ENCODE assay signal across 8 cellular contexts in genomic region chr6:123802697-123803455, GRCh38. TPM values are rescaled to one million over a fixed set of nuclear protein-coding genes. Genes with fewer than 3 reads are reported as not detected.
DNase-seq lines count a peak whose midpoint lies in the region; TF ChIP-seq lines count a peak whose summit lies in the region.

No MANE protein-coding gene starts in this region.

- peak overlapping the region; percentile 56 to 72 for H3K4me3 ChIP-seq in tibial artery

- H3K4me3 Mint-ChIP-seq in activated naive CD8-positive, alpha-beta T cell treated with anti-CD3 and anti-CD28 coated beads for 36 hours: peak overlapping the region; percentile 59

- H3K9me3 Mint-ChIP-seq in activated naive CD8-positive, alpha-beta T cell treated with anti-CD3 and anti-CD28 coated beads for 36 hours: no peaks in the 10 kb centered on the region

- DNase-seq in GDM1 (lab: John Stamatoyannopoulos, UW) (peak; percentile 30), HCEC 1CT (peak; percentile 53), M059J (ENCODE audit: low read depth) (peak; percentile 79), SHP77 treated with DMSO at 0.1 percent for 48 hours (lab: John Stamatoyannopoulos, UW) (peak; percentile 73), head of caudate nucleus (peak; percentile 85 to 96 (median 92)), occipital lobe (lab: John Stamatoyannopoulos, UW) (peak; percentile 84), tibial artery (peak; percentile 67 to 82)
- DNase-seq in activated naive CD8-positive, alpha-beta T cell treated with anti-CD3 and anti-CD28 coated beads for 36 hours: peak; percentile 70

- no peaks in the 10 kb centered on the region for H3K36me3 ChIP-seq in tibial artery

- H3K36me3 Mint-ChIP-seq in activated naive CD8-positive, alpha-beta T cell treated with anti-CD3 and anti-CD28 coated beads for 36 hours: no peaks in the 10 kb centered on the region

- H3K27me3 Mint-ChIP-seq in activated naive CD8-positive, alpha-beta T cell treated with anti-CD3 and anti-CD28 coated beads for 36 hours: peaks cover 42% of the 10 kb centered on the region

- no peaks in the 10 kb centered on the region for H3K9me3 ChIP-seq in tibial artery

- intact Hi-C loops in head of caudate nucleus (cut with DNase I) (loop anchor here (5.0 kb wide), 1 partner anchor 164 kb away; no protein-coding TSS in a partner anchor), tibial artery (cut with DNase I; ENCODE audit: low total_unique reads) (no loop called here)

- peak; percentile 72 to 93 for TF ChIP-seq CTCF in tibial artery (IDR thresholded peaks at IDR 0.05)

- H3K4me1 Mint-ChIP-seq in activated naive CD8-positive, alpha-beta T cell treated with anti-CD3 and anti-CD28 coated beads for 36 hours: peaks cover 7% of the 10 kb centered on the region

- no peak overlapping the region for H3K27ac ChIP-seq in tibial artery

- no peak overlapping the region for H3K27ac Mint-ChIP-seq in activated naive CD8-positive, alpha-beta T cell treated with anti-CD3 and anti-CD28 coated beads for 36 hours

- peaks cover 0 to 20% (median 8%) of the 10 kb centered on the region in 4 donors for H3K4me1 ChIP-seq in tibial artery

- H3K27me3 ChIP-seq in tibial artery: no peaks in the 10 kb centered on the region

RNA-seq across cellular contexts. Expression of gene NKAIN2, which starts 0.8 kb away (rescaled TPM):
- 0.15 TPM in 1 of 2 replicates, not detected in the other for total RNA-seq in M059J (2014; rRNA removed; shearing (Covaris generic))
- total RNA-seq in activated naive CD8-positive, alpha-beta T cell treated with anti-CD3 and anti-CD28 coated beads for 36 hours: not detected
- 130 TPM for total RNA-seq in occipital lobe

Comparison
In these comparisons a context has a peak if more than half of its experiments do, and no peak if none do; other contexts are left out.
1. DNase-seq: peak in every context shown above with its lines; median percentile 92 in head of caudate nucleus; 84 in occipital lobe; 79 in M059J; 74 in tibial artery; 73 in SHP77 treated with DMSO at 0.1 percent for 48 hours; 70 in activated naive CD8-positive, alpha-beta T cell treated with anti-CD3 and anti-CD28 coated beads for 36 hours; 53 in HCEC 1CT; 30 in GDM1.
2. RNA of gene NKAIN2, which starts 0.8 kb away (total RNA-seq): 130 TPM in occipital lobe (single experiment); 0.15 TPM in M059J and not detected in activated naive CD8-positive, alpha-beta T cell treated with anti-CD3 and anti-CD28 coated beads for 36 hours; every median in the first group is over 100 times any median in the second.